ENCODE assay signal across 1 cellular context in genomic region chr20:382291-383115, GRCh38.
A peak's percentile ranks its signal among the peaks of the same experiment; 100 is the strongest.
TF ChIP-seq lines count a peak whose summit lies in the region.

No MANE protein-coding gene starts in this region.

TF ChIP-seq in HepG2, 621 proteins besides CTCF, POLR2A, EP300 and RAD21 (continued from another document):
- TF ChIP-seq IKZF5 (CRISPR knock-in tag; IDR thresholded peaks at IDR 0.05) (peak; percentile 9; the same call in 1 of the 2 replicates), ZNF749 (CRISPR knock-in tag; IDR thresholded peaks at IDR 0.05; ENCODE audit: borderline replicate concordance) (0 out of 2 replicates have a peak, but pooled peaks have one; percentile 14), KDM5B (CRISPR knock-in tag; IDR thresholded peaks at IDR 0.05; ENCODE audit: borderline replicate concordance) (no peak), NONO (IDR thresholded peaks at IDR 0.05) (no peak), NONO (CRISPR knock-in tag; conservative IDR thresholded peaks at IDR 0.05) (0 out of 2 replicates have a peak, but pooled peaks have one; percentile 2), ZNF350 (CRISPR knock-in tag; IDR thresholded peaks at IDR 0.05; ENCODE audit: borderline replicate concordance, low read depth) (0 out of 2 replicates have a peak, but pooled peaks have one; percentile 5), REL (CRISPR knock-in tag; conservative IDR thresholded peaks at IDR 0.05) (no peak), AKAP8 (CRISPR knock-in tag; IDR thresholded peaks at IDR 0.05) (peak; percentile 67; the same call in 1 of the 2 replicates), POLR2G (IDR thresholded peaks at IDR 0.05; ENCODE audit: low read depth, low read length) (peak; percentile 50; the same call in 1 of the 2 replicates), PATZ1 (CRISPR knock-in tag; IDR thresholded peaks at IDR 0.05) (no peak; the same call in 1 of the 2 replicates), ZNF274 (CRISPR knock-in tag; IDR thresholded peaks at IDR 0.05) (no peak), PAF1 (CRISPR knock-in tag; IDR thresholded peaks at IDR 0.05) (peak; percentile 87), ZNF619 (CRISPR knock-in tag; IDR thresholded peaks at IDR 0.05) (0 out of 2 replicates have a peak, but pooled peaks have one; percentile 9), MXD3 (CRISPR knock-in tag; IDR thresholded peaks at IDR 0.05) (0 out of 2 replicates have a peak, but pooled peaks have one; percentile 19), FOSL2 (CRISPR knock-in tag; IDR thresholded peaks at IDR 0.05) (peak; percentile 38; the same call in 1 of the 2 replicates), ZNF326 (CRISPR knock-in tag; IDR thresholded peaks at IDR 0.05; ENCODE audit: borderline replicate concordance) (peak; percentile 43; the same call in 1 of the 2 replicates), ZNF737 (CRISPR knock-in tag; IDR thresholded peaks at IDR 0.05; ENCODE audit: borderline replicate concordance) (0 out of 2 replicates have a peak, but pooled peaks have one; percentile 50), POLR2AphosphoS5 (IDR thresholded peaks at IDR 0.05; ENCODE audit: low read depth, low read length) (peak; percentile 23), ZNF501 (CRISPR knock-in tag; IDR thresholded peaks at IDR 0.05) (peak; percentile 48; the same call in 1 of the 2 replicates), MZF1 (CRISPR knock-in tag; IDR thresholded peaks at IDR 0.05; ENCODE audit: borderline replicate concordance) (peak; percentile 72; the same call in 1 of the 2 replicates), DNMT3B (CRISPR knock-in tag; conservative IDR thresholded peaks at IDR 0.05) (0 out of 2 replicates have a peak, but pooled peaks have one; percentile 37), ZFX (CRISPR knock-in tag; IDR thresholded peaks at IDR 0.05; ENCODE audit: low read depth) (peak; percentile 29; the same call in 1 of the 2 replicates), DMTF1 (CRISPR knock-in tag; IDR thresholded peaks at IDR 0.05) (0 out of 2 replicates have a peak, but pooled peaks have one; percentile 16), CBFB (CRISPR knock-in tag; IDR thresholded peaks at IDR 0.05) (0 out of 2 replicates have a peak, but pooled peaks have one; percentile 9), ZHX1 (CRISPR knock-in tag; IDR thresholded peaks at IDR 0.05; ENCODE audit: low read depth) (peak; percentile 68; the same call in 1 of the 2 replicates), REPIN1 (CRISPR knock-in tag; IDR thresholded peaks at IDR 0.05; ENCODE audit: borderline replicate concordance, low read depth) (peak; percentile 28; the same call in 1 of the 2 replicates), HNF1B (CRISPR knock-in tag; IDR thresholded peaks at IDR 0.05) (peak; percentile 33), CBX5 (CRISPR knock-in tag; IDR thresholded peaks at IDR 0.05; ENCODE audit: borderline replicate concordance) (peak; percentile 37; the same call in 1 of the 2 replicates)
